11 cellular contexts compared by ENCODE assay signal in the genomic region with DNA sequence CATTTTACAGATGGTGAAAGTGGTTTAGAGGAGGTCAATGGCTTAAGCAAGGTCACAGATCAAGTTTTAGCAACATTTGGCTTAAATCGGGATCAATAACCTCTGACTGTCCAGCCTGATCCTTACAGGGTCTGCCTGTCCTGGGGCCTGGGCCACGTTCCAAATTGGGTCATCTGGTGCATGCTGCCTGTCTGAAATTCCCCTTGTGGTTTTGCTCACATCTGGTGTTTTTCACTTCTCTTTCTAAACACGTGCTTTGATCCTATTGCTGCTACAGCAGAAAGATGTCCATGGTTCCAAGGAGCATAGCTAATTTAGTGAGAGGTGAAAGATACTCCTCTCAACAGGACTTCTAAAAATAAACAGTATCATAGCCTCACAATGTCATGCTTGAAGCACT. TPM values are rescaled to one million over a fixed set of nuclear protein-coding genes. Genes with fewer than 3 reads are reported as not detected.
DNase-seq lines count a peak whose midpoint lies in the region; ATAC-seq, FAIRE-seq and TF ChIP-seq lines count a peak whose summit lies in the region.
"Not testable (repeated sequence)": the region's sequence is repeated elsewhere in the genome, so short reads cannot be mapped to it uniquely, and the experiment has no call there.
"Had no signal": no experiment of that assay in that cellular context is flagged by ENCODE, and none has a peak within 500 bp of the region (broad histone marks: within the 10 kb centered on the region; RNA-seq: fewer than 3 reads in every experiment).

No MANE protein-coding gene starts in this region.

- H3K27ac ChIP-seq in CD4-positive, CD25-positive, alpha-beta regulatory T cell (ENCODE audit: insufficient read depth, low read length, poor library complexity, severe bottlenecking); K562 (ENCODE audit: extremely low read depth, low read depth, low read length): not testable (repeated sequence)

- not testable (repeated sequence) for H4K20me1 ChIP-seq in K562 (replicated peaks; ENCODE audit: control insufficient read depth, insufficient read depth, low read length)

- not testable (repeated sequence) for BruUV-seq in K562 (replicated peaks; lab: Mats Ljungman, UMichigan)

- in situ Hi-C loops in K562 (cut with MboI) = not testable (repeated sequence)

- H3K27me3 ChIP-seq in CD4-positive, CD25-positive, alpha-beta regulatory T cell (ENCODE audit: control insufficient read depth, insufficient read depth, low read length); K562 (ENCODE audit: control insufficient read depth in 2 of 2, insufficient read depth in 2 of 2, low read length in 2 of 2): not testable (repeated sequence)

- intact Hi-C loops in K562 (cut with micrococcal nuclease) = not testable (repeated sequence)

- ATAC-seq in CD4-positive, CD25-positive, alpha-beta regulatory T cell (ENCODE audit: low read depth in 2 of 2) = peak; percentile 32 to 45
- ATAC-seq in GM18873 (IDR thresholded peaks at IDR 0.05; ENCODE audit: low FRiP score, unreplicated experiment) (peak; percentile 79), GM19468 (IDR thresholded peaks at IDR 0.05; ENCODE audit: extremely low read depth, unreplicated experiment) (peak; percentile 32), HG02588 (IDR thresholded peaks at IDR 0.05; ENCODE audit: unreplicated experiment) (peak; percentile 74), HG03060 (IDR thresholded peaks at IDR 0.05; ENCODE audit: low read depth, unreplicated experiment) (peak; percentile 51), HG03457 (IDR thresholded peaks at IDR 0.05; ENCODE audit: unreplicated experiment) (peak; percentile 54), K562 (peak; percentile 43), naive B cell (ENCODE audit: low read depth in 2 of 2) (peak; percentile 85 to 87)

- not testable (repeated sequence) for DNase-seq in CD4-positive, CD25-positive, alpha-beta regulatory T cell; K562 (ENCODE audit: extremely low read depth in 1 of 4, low spot score in 3 of 4); naive B cell

- POLR2A ChIA-PET in K562 (lab: Yijun Ruan, JAX) = not testable (repeated sequence)

- not testable (repeated sequence) for H3K36me3 Mint-ChIP-seq in CD4-positive, CD25-positive, alpha-beta regulatory T cell; naive B cell

- no CpG with 5 or more reads among the region's 3 CpGs for WGBS in K562 (ENCODE audit: insufficient coverage, low coverage, missing lambda C conversion rate)

- not testable (repeated sequence) for TF ChIP-seq RAD21 in K562 (CRISPR knock-in tag; conservative IDR thresholded peaks at IDR 0.05 in 1 of 2, IDR thresholded peaks at IDR 0.05 in 1 of 2)

- TF ChIP-seq POLR2A in K562 (conservative IDR thresholded peaks at IDR 0.05) = not testable (repeated sequence)

- H3K4me3 Mint-ChIP-seq in CD4-positive, CD25-positive, alpha-beta regulatory T cell; naive B cell: not testable (repeated sequence)

- H3K9me1 ChIP-seq in K562 (ENCODE audit: control insufficient read depth, insufficient read depth, low read length) = not testable (repeated sequence)

- H3K4me2 ChIP-seq in K562 (ENCODE audit: insufficient read depth, low read length) = not testable (repeated sequence)

- not testable (repeated sequence) for H3K79me2 ChIP-seq in K562 (ENCODE audit: control insufficient read depth, insufficient read depth, low read length)

- TF ChIP-seq CTCF in K562 (IDR thresholded peaks at IDR 0.05 in 2 of 3, conservative IDR thresholded peaks at IDR 0.05 in 1 of 3; ENCODE audit: insufficient read depth in 2 of 3, low read depth in 1 of 3, low read length in 3 of 3) = not testable (repeated sequence)

- H2AFZ ChIP-seq in K562 (ENCODE audit: low read depth, low read length) = not testable (repeated sequence)

- CTCF ChIA-PET in K562 (lab: Yijun Ruan, JAX; ENCODE audit: low intra/inter-chr PET ratio) = not testable (repeated sequence)

- H3K9me3 Mint-ChIP-seq in CD4-positive, CD25-positive, alpha-beta regulatory T cell; naive B cell: not testable (repeated sequence)

- FAIRE-seq in K562 (lab: Jason Lieb, UNC) = peak; percentile 68

- not testable (repeated sequence) for H3K9me3 ChIP-seq in CD4-positive, CD25-positive, alpha-beta regulatory T cell (ENCODE audit: control insufficient read depth in 2 of 2, low read length in 2 of 2); K562 (replicated peaks; ENCODE audit: control insufficient read depth, insufficient read depth, low read depth, low read length)

- not testable (repeated sequence) for H3K27me3 Mint-ChIP-seq in CD4-positive, CD25-positive, alpha-beta regulatory T cell; naive B cell

- not testable (repeated sequence) for H3K4me3 ChIP-seq in CD4-positive, CD25-positive, alpha-beta regulatory T cell (ENCODE audit: low read depth, low read length); K562

- not testable (repeated sequence) for TF ChIP-seq EP300 in K562 (IDR thresholded peaks at IDR 0.05; ENCODE audit: low read length)

- not testable (repeated sequence) for H3K4me1 ChIP-seq in CD4-positive, CD25-positive, alpha-beta regulatory T cell (ENCODE audit: control insufficient read depth, insufficient read depth, low read length, poor library complexity, severe bottlenecking); K562 (replicated peaks in 1 of 2; ENCODE audit: control insufficient read depth in 2 of 2, insufficient read depth in 2 of 2, low read length in 2 of 2)

- not testable (repeated sequence) for H3K9ac ChIP-seq in K562 (ENCODE audit: insufficient read depth in 1 of 2, low read depth in 2 of 2, low read length in 2 of 2)

- not testable (repeated sequence) for H3K4me1 Mint-ChIP-seq in CD4-positive, CD25-positive, alpha-beta regulatory T cell; naive B cell

- not testable (repeated sequence) for H3K36me3 ChIP-seq in CD4-positive, CD25-positive, alpha-beta regulatory T cell (ENCODE audit: control insufficient read depth, insufficient read depth, low read length); K562 (ENCODE audit: control insufficient read depth, insufficient read depth, low read length)

- H3K27ac Mint-ChIP-seq in CD4-positive, CD25-positive, alpha-beta regulatory T cell; naive B cell: not testable (repeated sequence)

RNA-seq across cellular contexts. Expression of a gene that starts 19.4 kb away (rescaled TPM):
- not detected for total RNA-seq in CD4-positive, CD25-positive, alpha-beta regulatory T cell
- polyA plus RNA-seq in CD4-positive, CD25-positive, alpha-beta regulatory T cell = 1 to 10 TPM; 2.5 to 9.1 (median 4.6) TPM
- total RNA-seq in K562 (2011; cell fraction: chromatin; rRNA removed; ENCODE audit: low replicate concordance) = 14.6 and 15.3 TPM in 2 replicates
- total RNA-seq in K562 (2011; cell fraction: nucleolus; rRNA removed) = 6.7 and 9.2 TPM in 2 replicates
- total RNA-seq in K562 (2011; cell fraction: nucleoplasm; rRNA removed) = 7.5 and 12.6 TPM in 2 replicates
- total RNA-seq in K562 (2014; rRNA removed) = 28.6 and 48.4 TPM in 2 replicates
- 1.2 and 1.6 TPM in 2 replicates for total RNA-seq in K562 (2014; rRNA removed; fragmentation: Illumina TruSeq; extraction: Trizol)
- total RNA-seq in K562 (2015; rRNA removed; fragmentation: Illumina TruSeq; extraction: Trizol) = 2.6 and 3.9 TPM in 2 replicates
- 2.8 TPM in 1 of 2 replicates, not detected in the other for total RNA-seq in K562 (2021)
- 39.8 and 58.0 TPM in 2 replicates for polyA plus RNA-seq in K562 (2011; rRNA removed)
- 13.5 and 44.3 TPM in 2 replicates for polyA plus RNA-seq in K562 (2011; cell fraction: cytosol; rRNA removed)
- 16.2 and 29.8 TPM in 2 replicates for polyA plus RNA-seq in K562 (2011; cell fraction: nucleus; rRNA removed)
- 2.3 and 11.8 TPM in 2 replicates for polyA plus RNA-seq in K562 (2012)
- polyA plus RNA-seq in K562 (2014; fragmentation: Illumina TruSeq; extraction: Trizol) = 19.7 and 25.7 TPM in 2 replicates
- under 1 TPM in 1 of 2 experiments, not detected in 1; 0.06 TPM for polyA plus RNA-seq in K562 (2014; fragmentation: Nextera tagmentation; extraction: Ambion mirVana)
- 28.0 and 29.5 TPM in 2 replicates for polyA plus RNA-seq in K562 (2014; rRNA removed)
- polyA minus RNA-seq in K562 (2011; rRNA and poly(A)+ RNA removed) = 11.8 and 11.9 TPM in 2 replicates
- 7.3 and 14.6 TPM in 2 replicates for polyA minus RNA-seq in K562 (2011; cell fraction: cytosol; rRNA and poly(A)+ RNA removed)
- 1.3 and 2.9 TPM in 2 replicates for polyA minus RNA-seq in K562 (2011; cell fraction: nucleus; rRNA and poly(A)+ RNA removed)
- 10 to 100 TPM in 1 of 6 donors, 1 to 10 TPM in 5; 5.6 to 12.2 (median 8.2) TPM for polyA plus RNA-seq in naive B cell (ENCODE audit: low read depth in 6 of 6)
- total RNA-seq: activated naive CD8-positive, alpha-beta T cell treated with anti-CD3 and anti-CD28 coated beads, Interleukin-2, amount 10 ng/mL, durations not matched to agents 7 days and 5 days; PC-9 had no signal
- polyA plus RNA-seq: GM23338 had no signal

Comparison
In these comparisons a context has a peak if more than half of its experiments do, and no peak if none do; other contexts are left out.
1. ATAC-seq: peak in every context shown above with its lines; median percentile 86 in naive B cell; 79 in GM18873; 74 in HG02588; 54 in HG03457; 51 in HG03060; 43 in K562; 38 in CD4-positive, CD25-positive, alpha-beta regulatory T cell; 32 in GM19468.